23 cellular contexts compared by ENCODE assay signal in the genomic region with DNA sequence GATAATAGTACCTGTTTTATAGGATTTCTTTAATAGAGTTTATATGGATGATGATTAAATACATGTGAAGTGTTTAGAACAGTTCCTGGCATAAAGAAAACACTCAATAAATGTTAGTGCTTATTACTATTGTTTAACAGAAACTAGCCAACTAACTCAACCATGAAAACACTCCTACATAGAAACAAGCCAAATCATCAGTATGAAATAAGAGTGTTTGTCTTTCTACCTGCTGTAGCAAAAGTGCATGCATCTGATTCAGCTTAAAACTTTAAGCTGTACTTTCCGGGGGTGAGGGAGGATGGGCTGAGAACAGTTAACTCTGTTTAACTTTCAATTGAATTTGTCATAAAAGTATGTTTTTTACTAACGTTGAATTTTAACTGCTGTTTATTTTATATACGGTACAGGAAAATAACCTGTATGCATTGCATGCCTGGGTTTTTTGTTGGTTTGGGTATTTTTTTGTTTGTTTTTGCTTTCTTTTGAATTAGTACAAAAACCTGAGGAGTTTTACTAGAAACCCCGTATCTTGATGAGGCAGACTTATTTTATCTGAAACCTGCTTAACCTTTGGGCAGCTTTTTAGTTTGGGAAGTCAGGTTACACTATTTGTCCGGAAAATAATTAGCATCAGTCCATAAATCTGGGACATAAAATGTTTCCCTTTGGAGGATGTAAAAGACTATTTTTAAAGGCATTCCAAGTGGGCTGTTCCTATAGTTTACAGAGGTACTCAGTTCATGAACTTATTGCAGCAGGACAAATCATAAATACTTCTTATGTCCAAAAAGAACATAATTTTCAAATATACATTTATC. TPM values are rescaled to one million over a fixed set of nuclear protein-coding genes. Genes with fewer than 3 reads are reported as not detected.
DNase-seq lines count a peak whose midpoint lies in the region; ATAC-seq, FAIRE-seq and TF ChIP-seq lines count a peak whose summit lies in the region.
"Had no signal": no experiment of that assay in that cellular context is flagged by ENCODE, and none has a peak within 500 bp of the region (broad histone marks: within the 10 kb centered on the region; RNA-seq: fewer than 3 reads in every experiment).

No MANE protein-coding gene starts in this region.

- in situ Hi-C loops in Panc1 (cut with HindIII; ENCODE audit: low pct_unique_long_range_greater_than_20kb, low sequenced_read_pairs): no loop called here

- no peak overlapping the region for H3K9ac ChIP-seq in rectal smooth muscle tissue (ENCODE audit: low read length)

- H3K27me3 ChIP-seq in Panc1 (ENCODE audit: control insufficient read depth, insufficient read depth, low read length) (no peaks in the 10 kb centered on the region), rectal smooth muscle tissue (ENCODE audit: control insufficient read depth, insufficient read depth, low read length) (no peaks in the 10 kb centered on the region)
- H3K27me3 ChIP-seq: ascending aorta, colonic mucosa, SJSA1, testis had no signal

- intact Hi-C loops in Panc1 (cut with micrococcal nuclease; ENCODE audit: unreplicated experiment): no loop called here

- TF ChIP-seq CTCF in Panc1 (IDR thresholded peaks at IDR 0.05): no peak
- no peak for TF ChIP-seq CTCF in fibroblast of villous mesenchyme (IDR thresholded peaks at IDR 0.05; ENCODE audit: insufficient read depth, low read depth, low read length)

- no peak overlapping the region; the same call in 1 of the 2 replicates for H3K27ac ChIP-seq in Panc1 (ENCODE audit: low read length)
- peak overlapping the region; percentile 29 for H3K27ac ChIP-seq in rectal smooth muscle tissue (ENCODE audit: low read depth, low read length)
- H3K27ac ChIP-seq: ascending aorta, colonic mucosa, SJSA1, testis had no signal

- no TSS peak for BruUV-seq in Panc1 (replicated peaks; lab: Mats Ljungman, UMichigan)

- peaks cover 19% of the 10 kb centered on the region; the same call in 1 of the 2 replicates for H3K36me3 ChIP-seq in Panc1 (ENCODE audit: control insufficient read depth, insufficient read depth, low read length)
- no peaks in the 10 kb centered on the region for H3K36me3 ChIP-seq in rectal smooth muscle tissue (ENCODE audit: control insufficient read depth, insufficient read depth, low read length)
- H3K36me3 ChIP-seq: ascending aorta, colonic mucosa had no signal

- CTCF ChIA-PET in Panc1 (lab: Charles Lee): no interaction called here

- H3K4me1 ChIP-seq in Panc1 (ENCODE audit: control insufficient read depth, insufficient read depth, low read length) (peaks cover 9% of the 10 kb centered on the region), rectal smooth muscle tissue (ENCODE audit: control insufficient read depth, insufficient read depth, low read length) (peaks cover 3% of the 10 kb centered on the region)
- H3K4me1 ChIP-seq: colonic mucosa, testis had no signal

- FAIRE-seq in GM12891 (lab: Jason Lieb, UNC): peak; percentile 83
- FAIRE-seq: HTR-8/SVneo had no signal

- ATAC-seq in Panc1 (peak; percentile 42; the same call in 1 of the 2 replicates), HG02763 (IDR thresholded peaks at IDR 0.05; ENCODE audit: unreplicated experiment) (no peak)

- H3K4me3 ChIP-seq in Panc1 (ENCODE audit: low read depth in 2 of 2, low read length in 2 of 2): no peak overlapping the region
- peak overlapping the region; percentile 29 for H3K4me3 ChIP-seq in fibroblast of villous mesenchyme (ENCODE audit: low read depth, low read length)
- H3K4me3 ChIP-seq in rectal smooth muscle tissue (ENCODE audit: low read length): no peak overlapping the region
- H3K4me3 ChIP-seq: ascending aorta, colonic mucosa, SJSA1, testis had no signal

- no peak for TF ChIP-seq POLR2A in GM12891 (IDR thresholded peaks at IDR 0.05; ENCODE audit: low read depth, low read length)

- no peaks in the 10 kb centered on the region for H3K9me3 ChIP-seq in Panc1 (ENCODE audit: control insufficient read depth, insufficient read depth, low read depth, low read length)
- H3K9me3 ChIP-seq: ascending aorta, colonic mucosa, SJSA1, testis had no signal

- DNase-seq in GM12891 (ENCODE audit: insufficient read length, low spot score) (no peak), Panc1 (ENCODE audit: low read depth, low spot score) (no peak), fibroblast of villous mesenchyme (ENCODE audit: low read depth) (peak; percentile 40), NCI-H2196 (lab: John Stamatoyannopoulos, UW; ENCODE audit: unreplicated experiment) (no peak), AG08395 (ENCODE audit: low spot score) (no peak), NCI-H524 treated with DMSO at 0.1 percent for 48 hours (lab: John Stamatoyannopoulos, UW) (no peak)
- DNase-seq: activated CD4-positive, alpha-beta T cell treated with anti-CD3 and anti-CD28 coated beads for 1 hour; activated gamma-delta T cell; colonic mucosa; DMS153; erythroblast; GOT3; midbrain; NCI-H446; stimulated activated CD4-positive, alpha-beta T cell treated with anti-CD3 and anti-CD28 coated beads, Interleukin-4, amount 100 ng/mL, for 24 hours; stimulated activated CD8-positive, alpha-beta memory T cell treated with anti-CD3 and anti-CD28 coated beads, Interleukin-4, amount 100 ng/mL, for 48 hours; T-helper 9 cell; testis had no signal

- POLR2A ChIA-PET in Panc1 (lab: Charles Lee): no interaction called here

TF ChIP-seq in GM12891, 5 proteins besides CTCF, POLR2A, EP300 and RAD21:
- TF ChIP-seq POLR2AphosphoS5 (IDR thresholded peaks at IDR 0.05; ENCODE audit: low read depth, low read length): no peak
- no peak for TF ChIP-seq TAF1 (IDR thresholded peaks at IDR 0.05; ENCODE audit: low read depth, low read length)
- TF ChIP-seq SPI1 (IDR thresholded peaks at IDR 0.05; ENCODE audit: low read depth, low read length): no peak

RNA-seq across cellular contexts. Expression of a gene that starts 6.5 kb away (rescaled TPM):
- polyA plus RNA-seq in GM12891 (2012; ENCODE audit: low read depth, missing spikeins): 0.72 TPM
- total RNA-seq in Panc1 (2021; ENCODE audit: unreplicated experiment) (not detected), fibroblast of villous mesenchyme (109 and 159 TPM in 2 replicates)
- polyA plus RNA-seq in Panc1 (2012; ENCODE audit: insufficient read length): not detected

Comparison
In these comparisons a context has a peak if more than half of its experiments do, and no peak if none do; other contexts are left out.
1. RNA of a gene that starts 6.5 kb away (total RNA-seq): 109 to 159 TPM in fibroblast of villous mesenchyme; not detected in Panc1 (single experiment); every median in the first group is over 100 times any median in the second.